In genomic region chr1:145985502-145986439, GRCh38 we compare ENCODE assay signal across 8 cellular contexts. TPM values are rescaled to one million over a fixed set of nuclear protein-coding genes. Genes with fewer than 3 reads are reported as not detected.
A peak's percentile ranks its signal among the peaks of the same experiment; 100 is the strongest.
DNase-seq lines count a peak whose midpoint lies in the region; ATAC-seq, FAIRE-seq and TF ChIP-seq lines count a peak whose summit lies in the region.

No MANE protein-coding gene starts in this region.

- H3K4me1 ChIP-seq in mucosa of rectum (ENCODE audit: control insufficient read depth in 2 of 2, insufficient read depth in 2 of 2, low read length in 2 of 2): peaks cover 37 to 47% of the 10 kb centered on the region in 2 donors

- H3K27ac ChIP-seq in coronary artery (peak overlapping the region; percentile 87 to 95), mucosa of rectum (ENCODE audit: low read depth in 2 of 2, low read length in 2 of 2) (peak overlapping the region; percentile 74 to 84)

- TF ChIP-seq CTCF in coronary artery (IDR thresholded peaks at IDR 0.05) (no peak), GM13977 (IDR thresholded peaks at IDR 0.05; ENCODE audit: extremely low read depth, insufficient read depth, missing control alignments) (no peak)

- no peaks in the 10 kb centered on the region for H3K27me3 ChIP-seq in mucosa of rectum (ENCODE audit: control insufficient read depth in 2 of 2, insufficient read depth in 2 of 2, low read length in 2 of 2)

- in situ Hi-C loops in GM13977 (cut with MboI; ENCODE audit: low pct_unique_long_range_greater_than_20kb, low sequenced_read_pairs, unreplicated experiment): no loop called here

- H3K4me3 ChIP-seq in coronary artery: peak overlapping the region; percentile 58
- H3K4me3 ChIP-seq in mucosa of rectum (ENCODE audit: low read length in 2 of 2): peak overlapping the region; percentile 23 to 38

- peak overlapping the region; percentile 15 to 41 for H3K9ac ChIP-seq in mucosa of rectum (ENCODE audit: low read depth in 1 of 2, low read length in 2 of 2)

- no peak for TF ChIP-seq POLR2A in GM12892 (IDR thresholded peaks at IDR 0.05; ENCODE audit: low read depth, low read length)

- DNase-seq in activated T-cell treated with anti-CD3 and anti-CD28 coated beads, Interleukin-2, amount 50 U/mL, for 1 hour: peak; percentile 16
- no peak for DNase-seq in activated T-cell treated with anti-CD3 and anti-CD28 coated beads, Interleukin-2, amount 50 U/mL, for 48 hours
- DNase-seq in RKO (ENCODE audit: low spot score): peak; percentile 63
- DNase-seq in coronary artery (ENCODE audit: low spot score): peak; percentile 73
- DNase-seq in GM13977 (ENCODE audit: low spot score): no peak
- no peak for DNase-seq in GM12892 (ENCODE audit: insufficient read length)

- no peaks in the 10 kb centered on the region for H3K9me3 ChIP-seq in mucosa of rectum (ENCODE audit: control insufficient read depth in 2 of 2, low read length in 2 of 2)

- no peaks in the 10 kb centered on the region for H3K36me3 ChIP-seq in mucosa of rectum (ENCODE audit: control insufficient read depth in 2 of 2, insufficient read depth in 2 of 2, low read length in 2 of 2)

- no peak for FAIRE-seq in GM12892 (lab: Jason Lieb, UNC)

- ATAC-seq in HG02938 (IDR thresholded peaks at IDR 0.05; ENCODE audit: unreplicated experiment): no peak

RNA-seq across cellular contexts. Expression of gene TXNIP, which starts 10.6 kb away (rescaled TPM):
- 104 TPM for polyA plus RNA-seq in GM12892 (2012; ENCODE audit: missing spikeins)

RNA-seq across cellular contexts. Expression of gene POLR3GL, which starts 21.3 kb away (rescaled TPM):
- polyA plus RNA-seq in GM12892 (2012; ENCODE audit: missing spikeins): 27.0 TPM

RNA-seq across cellular contexts. Expression of gene ANKRD34A, which starts 21.4 kb away (rescaled TPM):
- polyA plus RNA-seq in GM12892 (2012; ENCODE audit: missing spikeins): 0.49 TPM

RNA-seq across cellular contexts. Expression of gene LIX1L, which starts 28.0 kb away (rescaled TPM):
- polyA plus RNA-seq in GM12892 (2012; ENCODE audit: missing spikeins): 15.7 TPM

RNA-seq across cellular contexts. Expression of gene HJV, which starts 35.8 kb away (rescaled TPM):
- not detected for polyA plus RNA-seq in GM12892 (2012; ENCODE audit: missing spikeins)

Comparison
In these comparisons a context has a peak if more than half of its experiments do, and no peak if none do; other contexts are left out.
1. DNase-seq: peak in activated T-cell treated with anti-CD3 and anti-CD28 coated beads, Interleukin-2, amount 50 U/mL, for 1 hour (single experiment), RKO (single experiment) and coronary artery (single experiment); none in activated T-cell treated with anti-CD3 and anti-CD28 coated beads, Interleukin-2, amount 50 U/mL, for 48 hours (0 of 2), GM13977 (single experiment) and GM12892 (single experiment).